2 cellular contexts compared by ENCODE assay signal in genomic region chr12:131911851-131912525, GRCh38.
TF ChIP-seq lines count a peak whose summit lies in the region.

No MANE protein-coding gene starts in this region.

TF ChIP-seq in SK-N-SH, 30 proteins besides CTCF, POLR2A, EP300 and RAD21:
- TF ChIP-seq MEF2A (IDR thresholded peaks at IDR 0.05; ENCODE audit: borderline replicate concordance, low read depth) (no peak), FOXJ3 (CRISPR knock-in tag; IDR thresholded peaks at IDR 0.05) (no peak), ZBTB33 (IDR thresholded peaks at IDR 0.05; ENCODE audit: borderline replicate concordance, low read depth) (no peak), FOSL2 (IDR thresholded peaks at IDR 0.05; ENCODE audit: borderline replicate concordance, low read depth) (no peak)

TF ChIP-seq in endothelial cell of umbilical vein, 7 proteins besides CTCF, POLR2A, EP300 and RAD21:
- no peak for TF ChIP-seq EZH2 (IDR thresholded peaks at IDR 0.05; ENCODE audit: borderline replicate concordance, low read depth, low read length, severe bottlenecking)
- TF ChIP-seq GATA2 (IDR thresholded peaks at IDR 0.05; ENCODE audit: insufficient read depth, insufficient read length, low read depth, low read length): no peak
- no peak for TF ChIP-seq FOS (IDR thresholded peaks at IDR 0.05; ENCODE audit: borderline replicate concordance, insufficient read depth, low read length)
- TF ChIP-seq POLR2AphosphoS5 (IDR thresholded peaks at IDR 0.05; ENCODE audit: insufficient read depth, low read depth, low read length): no peak
- TF ChIP-seq MAX (IDR thresholded peaks at IDR 0.05; ENCODE audit: insufficient read depth, insufficient read length): no peak
- no peak for TF ChIP-seq JUN (IDR thresholded peaks at IDR 0.05; ENCODE audit: borderline replicate concordance, insufficient read depth, insufficient read length, low read depth)
- no peak for TF ChIP-seq MYC (IDR thresholded peaks at IDR 0.05; ENCODE audit: low read depth, low read length)
TF ChIP-seq in endothelial cell of umbilical vein: peak in this region for 0.
